8 cellular contexts compared by ENCODE assay signal in the genomic region with DNA sequence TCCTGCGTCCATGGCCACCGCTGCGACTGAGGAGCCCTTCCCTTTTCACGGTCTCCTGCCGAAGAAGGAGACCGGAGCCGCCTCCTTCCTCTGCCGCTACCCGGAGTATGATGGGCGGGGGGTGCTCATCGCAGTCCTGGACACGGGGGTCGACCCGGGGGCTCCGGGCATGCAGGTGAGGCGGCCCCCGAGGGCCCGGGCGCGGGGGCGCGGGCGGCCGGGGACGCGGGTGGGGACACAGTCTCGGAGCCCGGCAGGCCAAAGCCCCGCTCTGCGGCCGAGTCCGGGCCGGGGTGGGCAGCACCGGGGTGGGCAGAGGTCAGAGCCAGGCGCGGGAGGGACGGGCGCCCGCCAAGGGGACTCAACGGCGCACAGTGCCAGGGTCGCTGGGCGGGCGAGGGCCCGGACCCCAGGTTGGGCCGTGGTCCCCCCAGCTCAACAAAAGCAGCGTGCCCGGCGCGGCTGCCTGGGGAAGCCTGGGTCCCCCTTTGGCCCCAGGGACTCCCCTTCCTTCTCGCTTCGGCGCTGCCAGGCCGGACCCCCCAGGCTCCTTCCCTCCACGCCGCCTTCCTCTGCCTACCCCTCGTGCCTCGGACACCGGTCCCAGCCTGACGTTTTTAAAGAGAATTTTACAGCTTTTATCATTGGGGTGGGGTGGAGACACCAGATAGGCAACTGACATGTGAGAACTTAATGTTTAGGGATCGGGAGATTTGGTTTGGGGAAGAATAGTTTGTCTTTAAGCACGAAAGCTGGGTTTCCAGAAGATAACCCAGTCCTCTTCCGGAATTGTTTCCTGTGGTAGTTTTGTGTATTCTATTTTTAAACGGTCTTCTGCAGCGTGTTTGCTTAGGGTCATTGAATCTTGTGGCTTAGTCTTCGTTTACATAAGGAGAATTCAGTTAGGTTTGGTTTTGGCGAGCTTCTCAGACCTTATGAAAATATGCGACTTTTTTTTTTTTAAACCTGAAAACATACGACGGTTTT. TPM values are rescaled to one million over a fixed set of nuclear protein-coding genes. Genes with fewer than 3 reads are reported as not detected.
A peak's percentile ranks its signal among the peaks of the same experiment; 100 is the strongest.
DNase-seq lines count a peak whose midpoint lies in the region; ATAC-seq, FAIRE-seq and TF ChIP-seq lines count a peak whose summit lies in the region.

No MANE protein-coding gene starts in this region.

- no peak for ATAC-seq in CD4-positive, CD25-positive, alpha-beta regulatory T cell (ENCODE audit: low read depth in 2 of 2)
- ATAC-seq in GM19324 (IDR thresholded peaks at IDR 0.05; ENCODE audit: low FRiP score, unreplicated experiment) (peak; percentile 26), HG03280 (IDR thresholded peaks at IDR 0.05; ENCODE audit: unreplicated experiment) (peak; percentile 12)

- H3K36me3 Mint-ChIP-seq in CD4-positive, CD25-positive, alpha-beta regulatory T cell, result peaks cover 15% of the 10 kb centered on the region
- peaks cover 12% of the 10 kb centered on the region for H3K36me3 Mint-ChIP-seq in MCF 10A (ENCODE audit: insufficient read depth, unreplicated experiment)

- POLR2A ChIA-PET in SK-N-SH (lab: Yijun Ruan, JAX) (interaction anchor here (0.8 to 2.2 kb wide), 4 partner anchors 13 to 249 kb away, joined by 3 to 20 read pairs (median 3); a partner anchor contains a TSS), MCF 10A (lab: Yijun Ruan, JAX) (interaction anchor here (0.6 to 8.3 kb wide), 37 partner anchors 8 to 400 kb away, joined by 3 to 156 read pairs (median 5); a partner anchor contains a TSS)

- DNase-seq in CD4-positive, CD25-positive, alpha-beta regulatory T cell, result peak; percentile 7 to 36 (median 26)
- DNase-seq in SK-N-SH (peak; percentile 64), MCF 10A (ENCODE audit: unreplicated experiment) (peak; percentile 17), keratinocyte (ENCODE audit: low read depth, low spot score) (no peak), NCI-H2196 (lab: John Stamatoyannopoulos, UW; ENCODE audit: unreplicated experiment) (no peak)
- DNase-seq in stimulated activated CD4-positive, alpha-beta T cell treated with anti-CD3 and anti-CD28 coated beads, Interleukin-1b, Interleukin-23, amount 100 ng/mL, for 48 hours, result peak; percentile 6

- dilution Hi-C loops in keratinocyte (cut with MboI; ENCODE audit: extremely low pct_ligation_motif_present, low sequenced_read_pairs), result no loop called here

- no peak for FAIRE-seq in keratinocyte (lab: Jason Lieb, UNC)

- no peak for TF ChIP-seq RAD21 in SK-N-SH (IDR thresholded peaks at IDR 0.05; ENCODE audit: low read length)

- H3K27me3 Mint-ChIP-seq in CD4-positive, CD25-positive, alpha-beta regulatory T cell, result peaks cover 6% of the 10 kb centered on the region
- no peaks in the 10 kb centered on the region for H3K27me3 Mint-ChIP-seq in MCF 10A (ENCODE audit: insufficient read depth, unreplicated experiment)

- intact Hi-C loops in MCF 10A (cut with micrococcal nuclease), result loop anchor here (2.0 kb wide), 1 partner anchor 175 kb away; a partner anchor contains a TSS

- peaks cover 23% of the 10 kb centered on the region for H4K20me1 ChIP-seq in SK-N-SH (ENCODE audit: insufficient read depth)
- peaks cover 2% of the 10 kb centered on the region for H4K20me1 ChIP-seq in keratinocyte (ENCODE audit: control insufficient read depth, extremely low read depth, insufficient read depth, low read length)

- 1% methylated on average over 29 of the region's 70 CpGs for whole genome bisulfite sequencing in SK-N-SH (ENCODE audit: low lambda C conversion rate)

- peaks cover 0 to 2% (median 0%) of the 10 kb centered on the region in 7 donors for H3K9me3 Mint-ChIP-seq in CD4-positive, CD25-positive, alpha-beta regulatory T cell
- no peaks in the 10 kb centered on the region for H3K9me3 Mint-ChIP-seq in MCF 10A (ENCODE audit: unreplicated experiment)

- H3K9me2 ChIP-seq in SK-N-SH, result no peaks in the 10 kb centered on the region

- H3K27me3 ChIP-seq in CD4-positive, CD25-positive, alpha-beta regulatory T cell (ENCODE audit: control insufficient read depth, insufficient read depth, low read length), result no peaks in the 10 kb centered on the region
- no peaks in the 10 kb centered on the region for H3K27me3 ChIP-seq in SK-N-SH (ENCODE audit: insufficient read depth)
- no peaks in the 10 kb centered on the region for H3K27me3 ChIP-seq in keratinocyte (ENCODE audit: control insufficient read depth, extremely low read depth, insufficient read depth, low read length)

- H3K9ac ChIP-seq in SK-N-SH, result peak overlapping the region; percentile 98
- peak overlapping the region; percentile 100 for H3K9ac ChIP-seq in keratinocyte (ENCODE audit: control insufficient read depth, extremely low read depth, insufficient read depth, low read length)

- H2AFZ ChIP-seq in SK-N-SH (ENCODE audit: low read depth) (peak overlapping the region; percentile 75; the same call in 1 of the 2 replicates), keratinocyte (ENCODE audit: control insufficient read depth, low read length) (peak overlapping the region; percentile 83)

- peak overlapping the region; percentile 99 to 100 (median 100) for H3K27ac Mint-ChIP-seq in CD4-positive, CD25-positive, alpha-beta regulatory T cell
- peak overlapping the region; percentile 96 for H3K27ac Mint-ChIP-seq in MCF 10A (ENCODE audit: low read depth, unreplicated experiment)

- H3K4me2 ChIP-seq in SK-N-SH (peak overlapping the region; percentile 95), keratinocyte (ENCODE audit: control insufficient read depth, extremely low read depth, insufficient read depth, low read depth, low read length) (peak overlapping the region; percentile 88)

- peaks cover 26% of the 10 kb centered on the region for H3F3A ChIP-seq in SK-N-SH (replicated peaks; ENCODE audit: insufficient read depth)

- H3K4me1 ChIP-seq in CD4-positive, CD25-positive, alpha-beta regulatory T cell (ENCODE audit: control insufficient read depth, insufficient read depth, low read length, poor library complexity, severe bottlenecking), result peaks cover 80% of the 10 kb centered on the region
- H3K4me1 ChIP-seq in SK-N-SH (ENCODE audit: control insufficient read depth in 1 of 2, insufficient read depth in 2 of 2, low read depth in 1 of 2, low read length in 1 of 2), result peaks cover 11 to 25% of the 10 kb centered on the region in 2 experiments; a peak in 2 of 4 replicates
- H3K4me1 ChIP-seq in keratinocyte (ENCODE audit: control insufficient read depth, extremely low read depth, insufficient read depth, low read length), result peaks cover 34% of the 10 kb centered on the region

- BruUV-seq in MCF 10A (replicated peaks; lab: Mats Ljungman, UMichigan), result no TSS peak

- H3K4me3 Mint-ChIP-seq in CD4-positive, CD25-positive, alpha-beta regulatory T cell, result peak overlapping the region; percentile 96 to 99 (median 99)
- H3K4me3 Mint-ChIP-seq in MCF 10A (ENCODE audit: unreplicated experiment), result peak overlapping the region; percentile 82

- peaks cover 76% of the 10 kb centered on the region for H3K79me2 ChIP-seq in SK-N-SH (ENCODE audit: insufficient read depth)
- peaks cover 58% of the 10 kb centered on the region for H3K79me2 ChIP-seq in keratinocyte (ENCODE audit: control insufficient read depth, insufficient read depth, low read length)

- peaks cover 9 to 75% (median 58%) of the 10 kb centered on the region in 4 donors for H3K4me1 Mint-ChIP-seq in CD4-positive, CD25-positive, alpha-beta regulatory T cell
- H3K4me1 Mint-ChIP-seq in MCF 10A (ENCODE audit: insufficient read depth, unreplicated experiment), result peaks cover 40% of the 10 kb centered on the region

- no peaks in the 10 kb centered on the region for H3K9me3 ChIP-seq in CD4-positive, CD25-positive, alpha-beta regulatory T cell (ENCODE audit: control insufficient read depth in 2 of 2, low read length in 2 of 2)
- H3K9me3 ChIP-seq in SK-N-SH (no peaks in the 10 kb centered on the region), keratinocyte (ENCODE audit: control insufficient read depth, low read depth, low read length) (no peaks in the 10 kb centered on the region)

- peak overlapping the region; percentile 99 for H3K4me3 ChIP-seq in CD4-positive, CD25-positive, alpha-beta regulatory T cell (ENCODE audit: low read depth, low read length)
- H3K4me3 ChIP-seq in SK-N-SH (ENCODE audit: low read depth in 2 of 2, low read length in 1 of 2), result peak overlapping the region; percentile 82 to 96
- peak overlapping the region; percentile 88 to 93 (median 93) for H3K4me3 ChIP-seq in keratinocyte (ENCODE audit: control insufficient read depth in 2 of 3, extremely low read depth in 1 of 3, insufficient read depth in 2 of 3, low read depth in 1 of 3, low read length in 3 of 3)

- peak overlapping the region; percentile 98 for H3K27ac ChIP-seq in CD4-positive, CD25-positive, alpha-beta regulatory T cell (ENCODE audit: insufficient read depth, low read length, poor library complexity, severe bottlenecking)
- peak overlapping the region; percentile 75 to 94 for H3K27ac ChIP-seq in SK-N-SH (ENCODE audit: low read depth in 2 of 2, low read length in 1 of 2)
- H3K27ac ChIP-seq in keratinocyte (ENCODE audit: control insufficient read depth, insufficient read depth, low read length), result peak overlapping the region; percentile 96

- TF ChIP-seq CTCF in SK-N-SH (IDR thresholded peaks at IDR 0.05) (no peak), MCF 10A (IDR thresholded peaks at IDR 0.05; ENCODE audit: unreplicated experiment) (no peak), keratinocyte (optimal IDR thresholded peaks at IDR 0.05 in 1 of 3, IDR thresholded peaks at IDR 0.05 in 1 of 3, conservative IDR thresholded peaks at IDR 0.05 in 1 of 3; ENCODE audit: extremely low read depth in 1 of 3, insufficient read depth in 2 of 3, low read length in 3 of 3) (no peak)

- CTCF ChIA-PET in SK-N-SH (lab: Yijun Ruan, JAX), result interaction anchor here (0.5 to 3.9 kb wide), 4 partner anchors 16 to 853 kb away, joined by 3 to 13 read pairs (median 7); no protein-coding TSS in a partner anchor
- CTCF ChIA-PET in MCF 10A (lab: Yijun Ruan, JAX), result interaction anchor here (0.7 to 1.8 kb wide), 3 partner anchors 127 to 251 kb away, joined by 3 to 6 read pairs (median 3); no protein-coding TSS in a partner anchor

- TF ChIP-seq EP300 in SK-N-SH (IDR thresholded peaks at IDR 0.05; ENCODE audit: borderline replicate concordance in 1 of 2, low read depth in 1 of 2, low read length in 1 of 2), result no peak

- no peaks in the 10 kb centered on the region for H3K9me1 ChIP-seq in keratinocyte (ENCODE audit: control insufficient read depth, extremely low read depth, insufficient read depth, low read length)

- peaks cover 12% of the 10 kb centered on the region for H3K36me3 ChIP-seq in CD4-positive, CD25-positive, alpha-beta regulatory T cell (ENCODE audit: control insufficient read depth, insufficient read depth, low read length)
- H3K36me3 ChIP-seq in SK-N-SH (replicated peaks in 1 of 2; ENCODE audit: control insufficient read depth in 1 of 2, insufficient read depth in 2 of 2, low read length in 1 of 2) (peaks cover 3 to 5% of the 10 kb centered on the region in 2 experiments), keratinocyte (ENCODE audit: control insufficient read depth in 2 of 2, extremely low read depth in 1 of 2, insufficient read depth in 2 of 2, low read length in 2 of 2) (peaks cover 0 to 4% of the 10 kb centered on the region in 2 experiments)

RNA-seq across cellular contexts. Expression of a gene that starts 0.5 kb away (rescaled TPM):
- total RNA-seq in CD4-positive, CD25-positive, alpha-beta regulatory T cell, result 128 TPM
- 10 to 100 TPM; 59.1 to 75.8 (median 67.6) TPM for polyA plus RNA-seq in CD4-positive, CD25-positive, alpha-beta regulatory T cell
- polyA plus RNA-seq in SK-N-SH (2012; rRNA removed), result 8.3 and 9.9 TPM in 2 replicates
- 10.9 and 12.6 TPM in 2 replicates for polyA plus RNA-seq in SK-N-SH (2012; cell fraction: cytosol; rRNA removed)
- polyA plus RNA-seq in SK-N-SH (2012; cell fraction: nucleus; rRNA removed), result 10.8 and 24.5 TPM in 2 replicates
- 35.1 and 44.2 TPM in 2 replicates for total RNA-seq in MCF 10A (2022)
- 21.0 to 41.2 TPM (median 31.7 TPM) in 3 replicates for polyA plus RNA-seq in keratinocyte
- polyA plus RNA-seq in keratinocyte (2011; ENCODE audit: low read depth), result 19.6 TPM
- 16.7 and 31.9 TPM in 2 replicates for polyA plus RNA-seq in keratinocyte (2011; cell fraction: cytosol; rRNA removed)
- polyA plus RNA-seq in keratinocyte (2011; cell fraction: nucleus; rRNA removed), result 34.8 and 53.4 TPM in 2 replicates
- 13.7 and 27.7 TPM in 2 replicates for polyA plus RNA-seq in keratinocyte (2012; ENCODE audit: low replicate concordance)
- 8.3 to 65.8 TPM (median 22.4 TPM) in 3 replicates for polyA minus RNA-seq in keratinocyte
- 14.4 TPM for polyA minus RNA-seq in keratinocyte (2011; cell fraction: cytosol; rRNA and poly(A)+ RNA removed)
- 24.1 and 47.9 TPM in 2 replicates for polyA minus RNA-seq in keratinocyte (2011; cell fraction: nucleus; rRNA and poly(A)+ RNA removed)

Comparison
In these comparisons a context has a peak if more than half of its experiments do, and no peak if none do; other contexts are left out.
1. ATAC-seq: peak in GM19324 (single experiment) and HG03280 (single experiment); none in CD4-positive, CD25-positive, alpha-beta regulatory T cell (0 of 2).
2. DNase-seq: peak in CD4-positive, CD25-positive, alpha-beta regulatory T cell (3 of 3), SK-N-SH (single experiment), MCF 10A (single experiment) and stimulated activated CD4-positive, alpha-beta T cell treated with anti-CD3 and anti-CD28 coated beads, Interleukin-1b, Interleukin-23, amount 100 ng/mL, for 48 hours (single experiment); none in keratinocyte (single experiment) and NCI-H2196 (single experiment).
3. Peak in every context shown above with its lines, with median percentiles within 50 percentile points of each other: H3K27ac ChIP-seq and H3K4me3 ChIP-seq.